In genomic region chr9:124899845-124900244, GRCh38 we compare ENCODE assay signal across 25 cellular contexts. TPM values are rescaled to one million over a fixed set of nuclear protein-coding genes. Genes with fewer than 3 reads are reported as not detected.
DNase-seq lines count a peak whose midpoint lies in the region; ATAC-seq, FAIRE-seq and TF ChIP-seq lines count a peak whose summit lies in the region.
"Had no signal": no experiment of that assay in that cellular context is flagged by ENCODE, and none has a peak within 500 bp of the region (broad histone marks: within the 10 kb centered on the region; RNA-seq: fewer than 3 reads in every experiment).

No MANE protein-coding gene starts in this region.

- no peaks in the 10 kb centered on the region for H3K36me3 ChIP-seq in breast epithelium
- peaks cover 47% of the 10 kb centered on the region for H3K36me3 ChIP-seq in K562 (ENCODE audit: control insufficient read depth, insufficient read depth, low read length)

- ATAC-seq in K562 (peak; percentile 90), HG03460 (IDR thresholded peaks at IDR 0.05; ENCODE audit: unreplicated experiment) (no peak), GM21786 (IDR thresholded peaks at IDR 0.05; ENCODE audit: unreplicated experiment) (no peak)
- ATAC-seq: CD8-positive, alpha-beta T cell had no signal

- no peaks in the 10 kb centered on the region for H3K4me1 ChIP-seq in breast epithelium
- H3K4me1 ChIP-seq in K562 (replicated peaks in 1 of 2; ENCODE audit: control insufficient read depth in 2 of 2, insufficient read depth in 2 of 2, low read length in 2 of 2), result peaks cover 14 to 17% of the 10 kb centered on the region in 2 experiments; a peak in 4 of 5 replicates

- POLR2A ChIA-PET in MCF 10A (lab: Yijun Ruan, JAX), result interaction anchor here (0.5 to 1.1 kb wide), 2 partner anchors 32 to 392 kb away, joined by 3 to 4 read pairs; no protein-coding TSS in a partner anchor
- POLR2A ChIA-PET in K562 (lab: Yijun Ruan, JAX), result interaction anchor here (0.7 to 2.4 kb wide), 7 partner anchors 9 to 146 kb away, joined by 3 to 13 read pairs (median 9); partner anchors contain the start of genes ARPC5L and RPL35

- H3K4me2 ChIP-seq in K562 (ENCODE audit: insufficient read depth, low read length), result peak overlapping the region; percentile 46
- H3K4me2 ChIP-seq: SK-N-SH had no signal

- H4K20me1 ChIP-seq in K562 (replicated peaks; ENCODE audit: control insufficient read depth, insufficient read depth, low read length), result no peaks in the 10 kb centered on the region

- FAIRE-seq in K562 (lab: Jason Lieb, UNC), result peak; percentile 84
- FAIRE-seq: GM18507 had no signal

- H3K27me3 ChIP-seq in breast epithelium (no peaks in the 10 kb centered on the region), K562 (ENCODE audit: control insufficient read depth in 2 of 2, insufficient read depth in 2 of 2, low read length in 2 of 2) (no peaks in the 10 kb centered on the region)

- H3K27me3 Mint-ChIP-seq in MCF 10A (ENCODE audit: insufficient read depth, unreplicated experiment), result no peaks in the 10 kb centered on the region

- DNase-seq in MCF 10A (ENCODE audit: unreplicated experiment) (peak; percentile 11), breast epithelium (ENCODE audit: low spot score in 2 of 2) (no peak), K562 (ENCODE audit: extremely low read depth in 1 of 4, low spot score in 3 of 4) (peak; percentile 46 to 87 (median 62)), epithelial cell of prostate (ENCODE audit: low read depth, low spot score) (peak; percentile 5), NOMO-1 treated with DMSO at 0.1 percent for 48 hours (lab: John Stamatoyannopoulos, UW; ENCODE audit: unreplicated experiment) (no peak), NCI-H446 (lab: John Stamatoyannopoulos, UW) (no peak)
- DNase-seq: AML-193; C1 segment of cervical spinal cord; CD8-positive, alpha-beta T cell; DMS53; GDM1; H7; HFFc6; MV-4-11; NCI-H1694 treated with DMSO at 0.1 percent for 48 hours; NCI-H2081 treated with DMSO at 0.1 percent for 48 hours; NCI-H2171 treated with DMSO at 0.1 percent for 48 hours; NCI-H526 treated with DMSO at 0.1 percent for 48 hours; SHP77 treated with DMSO at 0.1 percent for 48 hours; SK-N-SH had no signal

- BruUV-seq in MCF 10A (replicated peaks; lab: Mats Ljungman, UMichigan) (no TSS peak), K562 (replicated peaks; lab: Mats Ljungman, UMichigan) (no TSS peak)

- TF ChIP-seq EP300 in K562 (IDR thresholded peaks at IDR 0.05; ENCODE audit: low read length), result peak; percentile 45

- H3K9me3 Mint-ChIP-seq in MCF 10A (ENCODE audit: unreplicated experiment), result no peaks in the 10 kb centered on the region
- H3K9me3 Mint-ChIP-seq: CD8-positive, alpha-beta T cell; HFFc6 had no signal

- H3K4me3 Mint-ChIP-seq in MCF 10A (ENCODE audit: unreplicated experiment), result no peak overlapping the region
- H3K4me3 Mint-ChIP-seq: CD8-positive, alpha-beta T cell; HFFc6 had no signal

- TF ChIP-seq POLR2A in breast epithelium (IDR thresholded peaks at IDR 0.05), result no peak
- no peak for TF ChIP-seq POLR2A in K562 (conservative IDR thresholded peaks at IDR 0.05)

- WGBS in K562 (ENCODE audit: insufficient coverage, low coverage, missing lambda C conversion rate), result 11% methylated on average over 8 of the region's 9 CpGs

- H3K4me3 ChIP-seq in breast epithelium (no peak overlapping the region), K562 (no peak overlapping the region)

- in situ Hi-C loops in K562 (cut with MboI), result no loop called here

- H3K36me3 Mint-ChIP-seq in MCF 10A (ENCODE audit: insufficient read depth, unreplicated experiment), result peaks cover 66% of the 10 kb centered on the region

- peak overlapping the region in 1 of 2 experiments; percentile 73; a peak in 2 of 4 replicates for H3K9ac ChIP-seq in K562 (ENCODE audit: insufficient read depth in 1 of 2, low read depth in 2 of 2, low read length in 2 of 2)
- H3K9ac ChIP-seq: SK-N-SH had no signal

- H3K27ac ChIP-seq in breast epithelium (no peak overlapping the region), K562 (ENCODE audit: extremely low read depth, low read depth, low read length) (peak overlapping the region; percentile 2; the same call in 2 of the 3 replicates), epithelial cell of prostate (peak overlapping the region; percentile 79)
- H3K27ac ChIP-seq: 22Rv1 had no signal

- no peak overlapping the region for H3K27ac Mint-ChIP-seq in MCF 10A (ENCODE audit: low read depth, unreplicated experiment)
- H3K27ac Mint-ChIP-seq: CD8-positive, alpha-beta T cell; HFFc6 had no signal

- H2AFZ ChIP-seq in K562 (ENCODE audit: low read depth, low read length), result peak overlapping the region; percentile 42; the same call in 1 of the 2 replicates

- intact Hi-C loops in MCF 10A (cut with micrococcal nuclease) (no loop called here), breast epithelium (cut with DNase I; ENCODE audit: low total_unique reads) (no loop called here), K562 (cut with micrococcal nuclease) (no loop called here)

- TF ChIP-seq RAD21 in K562 (CRISPR knock-in tag; conservative IDR thresholded peaks at IDR 0.05 in 1 of 2, IDR thresholded peaks at IDR 0.05 in 1 of 2), result peak in 1 of 2 experiments; percentile 13; a peak in 1 of 4 replicates

- no peak for TF ChIP-seq CTCF in MCF 10A (IDR thresholded peaks at IDR 0.05; ENCODE audit: unreplicated experiment)
- no peak for TF ChIP-seq CTCF in breast epithelium (IDR thresholded peaks at IDR 0.05)
- TF ChIP-seq CTCF in K562 (IDR thresholded peaks at IDR 0.05 in 2 of 3, conservative IDR thresholded peaks at IDR 0.05 in 1 of 3; ENCODE audit: insufficient read depth in 2 of 3, low read depth in 1 of 3, low read length in 3 of 3), result no peak

- H3K4me1 Mint-ChIP-seq in MCF 10A (ENCODE audit: insufficient read depth, unreplicated experiment), result peaks cover 3% of the 10 kb centered on the region

- H3K9me1 ChIP-seq in K562 (ENCODE audit: control insufficient read depth, insufficient read depth, low read length), result no peaks in the 10 kb centered on the region

- no peaks in the 10 kb centered on the region for H3K79me2 ChIP-seq in K562 (ENCODE audit: control insufficient read depth, insufficient read depth, low read length)

- H3K9me3 ChIP-seq in breast epithelium, result no peaks in the 10 kb centered on the region
- no peaks in the 10 kb centered on the region; the same call in 1 of the 2 replicates for H3K9me3 ChIP-seq in K562 (replicated peaks; ENCODE audit: control insufficient read depth, insufficient read depth, low read depth, low read length)
- H3K9me3 ChIP-seq: SK-N-SH had no signal

- CTCF ChIA-PET in MCF 10A (lab: Yijun Ruan, JAX) (interaction anchor here (1.1 to 1.3 kb wide), 2 partner anchors 12 to 47 kb away, joined by 3 read pairs; no protein-coding TSS in a partner anchor), K562 (lab: Yijun Ruan, JAX; ENCODE audit: low intra/inter-chr PET ratio) (no interaction called here)

RNA-seq across cellular contexts. Expression of gene ARPC5L, which starts 37.9 kb away (rescaled TPM):
- total RNA-seq in MCF 10A (2022) (72.5 and 84.2 TPM in 2 replicates), breast epithelium (10 to 100 TPM; 12.5 to 25.6 (median 22.0) TPM), K562 (2014; rRNA removed) (63.8 and 64.3 TPM in 2 replicates), K562 (2014; rRNA removed; fragmentation: Illumina TruSeq; extraction: Trizol) (56.8 and 63.7 TPM in 2 replicates), K562 (2015; rRNA removed; fragmentation: Illumina TruSeq; extraction: Trizol) (63.9 and 64.1 TPM in 2 replicates), K562 (2021) (58.1 and 65.2 TPM in 2 replicates)
- 58.8 and 69.4 TPM in 2 replicates for total RNA-seq in K562 (2011; cell fraction: chromatin; rRNA removed; ENCODE audit: low replicate concordance)
- 35.7 and 42.4 TPM in 2 replicates for total RNA-seq in K562 (2011; cell fraction: nucleolus; rRNA removed)
- 46.7 and 58.8 TPM in 2 replicates for total RNA-seq in K562 (2011; cell fraction: nucleoplasm; rRNA removed)
- polyA plus RNA-seq in K562 (2011; rRNA removed) (62.9 and 89.7 TPM in 2 replicates), K562 (2014; fragmentation: Illumina TruSeq; extraction: Trizol) (50.7 and 51.8 TPM in 2 replicates), K562 (2014; fragmentation: Nextera tagmentation; extraction: Ambion mirVana) (10 to 100 TPM; 25.4 to 26.3 TPM), K562 (2014; rRNA removed) (111 and 113 TPM in 2 replicates)
- 44.8 TPM in 2 replicates for polyA plus RNA-seq in K562 (2011; cell fraction: cytosol; rRNA removed)
- 26.6 and 32.7 TPM in 2 replicates for polyA plus RNA-seq in K562 (2011; cell fraction: nucleus; rRNA removed)
- polyA plus RNA-seq in K562 (2012), result 58.5 and 69.9 TPM in 2 replicates
- polyA minus RNA-seq in K562 (2011; rRNA and poly(A)+ RNA removed), result 42.7 and 53.5 TPM in 2 replicates
- 15.4 and 22.6 TPM in 2 replicates for polyA minus RNA-seq in K562 (2011; cell fraction: cytosol; rRNA and poly(A)+ RNA removed)
- polyA minus RNA-seq in K562 (2011; cell fraction: nucleus; rRNA and poly(A)+ RNA removed), result 12.3 and 12.5 TPM in 2 replicates

RNA-seq across cellular contexts. Expression of gene RPL35, which starts 38.1 kb away (rescaled TPM):
- total RNA-seq in MCF 10A (2022) (1,966 and 2,009 TPM in 2 replicates), breast epithelium (1,000 to 10,000 TPM; 2,475 to 3,579 (median 2,566) TPM), K562 (2014; rRNA removed) (3,379 and 5,070 TPM in 2 replicates), K562 (2014; rRNA removed; fragmentation: Illumina TruSeq; extraction: Trizol) (1,284 and 1,755 TPM in 2 replicates), K562 (2015; rRNA removed; fragmentation: Illumina TruSeq; extraction: Trizol) (3,383 and 3,546 TPM in 2 replicates), K562 (2021) (2,106 and 2,300 TPM in 2 replicates)
- 82.3 and 233 TPM in 2 replicates for total RNA-seq in K562 (2011; cell fraction: chromatin; rRNA removed; ENCODE audit: low replicate concordance)
- 710 and 759 TPM in 2 replicates for total RNA-seq in K562 (2011; cell fraction: nucleolus; rRNA removed)
- total RNA-seq in K562 (2011; cell fraction: nucleoplasm; rRNA removed), result 556 and 654 TPM in 2 replicates
- polyA plus RNA-seq in K562 (2011; rRNA removed) (2,343 and 2,530 TPM in 2 replicates), K562 (2014; fragmentation: Illumina TruSeq; extraction: Trizol) (3,405 and 3,414 TPM in 2 replicates), K562 (2014; fragmentation: Nextera tagmentation; extraction: Ambion mirVana) (1,000 to 10,000 TPM; 4,709 to 5,101 TPM), K562 (2014; rRNA removed) (4,604 and 5,028 TPM in 2 replicates)
- polyA plus RNA-seq in K562 (2011; cell fraction: cytosol; rRNA removed), result 2,634 and 3,242 TPM in 2 replicates
- 2,032 and 2,780 TPM in 2 replicates for polyA plus RNA-seq in K562 (2011; cell fraction: nucleus; rRNA removed)
- 2,776 and 4,833 TPM in 2 replicates for polyA plus RNA-seq in K562 (2012)
- polyA minus RNA-seq in K562 (2011; rRNA and poly(A)+ RNA removed), result 286 and 426 TPM in 2 replicates
- 256 and 334 TPM in 2 replicates for polyA minus RNA-seq in K562 (2011; cell fraction: cytosol; rRNA and poly(A)+ RNA removed)
- polyA minus RNA-seq in K562 (2011; cell fraction: nucleus; rRNA and poly(A)+ RNA removed), result 214 and 338 TPM in 2 replicates

RNA-seq across cellular contexts. Expression of gene GOLGA1, which starts 41.0 kb away (rescaled TPM):
- total RNA-seq in MCF 10A (2022), result 22.8 and 29.9 TPM in 2 replicates
- total RNA-seq in breast epithelium, result 10 to 100 TPM; 20.6 to 23.0 (median 21.1) TPM
- 51.0 and 72.8 TPM in 2 replicates for total RNA-seq in K562 (2011; cell fraction: chromatin; rRNA removed; ENCODE audit: low replicate concordance)
- total RNA-seq in K562 (2011; cell fraction: nucleolus; rRNA removed), result 14.2 and 14.7 TPM in 2 replicates
- 34.2 and 46.8 TPM in 2 replicates for total RNA-seq in K562 (2011; cell fraction: nucleoplasm; rRNA removed)
- 8.5 and 9.6 TPM in 2 replicates for total RNA-seq in K562 (2014; rRNA removed)
- 7.3 and 10.2 TPM in 2 replicates for total RNA-seq in K562 (2014; rRNA removed; fragmentation: Illumina TruSeq; extraction: Trizol)
- 7.4 and 7.9 TPM in 2 replicates for total RNA-seq in K562 (2015; rRNA removed; fragmentation: Illumina TruSeq; extraction: Trizol)
- 9.5 and 10.5 TPM in 2 replicates for total RNA-seq in K562 (2021)
- polyA plus RNA-seq in K562 (2011; rRNA removed), result 15.9 and 18.9 TPM in 2 replicates
- polyA plus RNA-seq in K562 (2011; cell fraction: cytosol; rRNA removed), result 7.2 and 10.9 TPM in 2 replicates
- 54.3 and 62.6 TPM in 2 replicates for polyA plus RNA-seq in K562 (2011; cell fraction: nucleus; rRNA removed)
- polyA plus RNA-seq in K562 (2012), result 4.6 and 9.1 TPM in 2 replicates
- 6.6 and 8.5 TPM in 2 replicates for polyA plus RNA-seq in K562 (2014; fragmentation: Illumina TruSeq; extraction: Trizol)
- polyA plus RNA-seq in K562 (2014; fragmentation: Nextera tagmentation; extraction: Ambion mirVana), result 1 to 10 TPM; 2.9 to 3.9 TPM
- polyA plus RNA-seq in K562 (2014; rRNA removed), result 11.0 and 11.8 TPM in 2 replicates
- polyA minus RNA-seq in K562 (2011; rRNA and poly(A)+ RNA removed), result 24.1 and 24.7 TPM in 2 replicates
- polyA minus RNA-seq in K562 (2011; cell fraction: cytosol; rRNA and poly(A)+ RNA removed), result 2.7 and 8.6 TPM in 2 replicates
- polyA minus RNA-seq in K562 (2011; cell fraction: nucleus; rRNA and poly(A)+ RNA removed), result 10.9 and 15.9 TPM in 2 replicates

RNA-seq across cellular contexts. Expression of gene WDR38, which starts 46.6 kb away (rescaled TPM):
- total RNA-seq in MCF 10A (2022) (not detected in 2 replicates), breast epithelium (under 1 TPM in 1 of 3 donors, not detected in 2; 0.33 TPM), K562 (2014; rRNA removed) (not detected in 2 replicates), K562 (2014; rRNA removed; fragmentation: Illumina TruSeq; extraction: Trizol) (not detected in 2 replicates), K562 (2015; rRNA removed; fragmentation: Illumina TruSeq; extraction: Trizol) (not detected in 2 replicates), K562 (2021) (not detected in 2 replicates)
- total RNA-seq in K562 (2011; cell fraction: chromatin; rRNA removed; ENCODE audit: low replicate concordance), result not detected in 2 replicates
- not detected in 2 replicates for total RNA-seq in K562 (2011; cell fraction: nucleolus; rRNA removed)
- total RNA-seq in K562 (2011; cell fraction: nucleoplasm; rRNA removed), result not detected in 2 replicates
- polyA plus RNA-seq in K562 (2011; rRNA removed) (not detected in 2 replicates), K562 (2014; fragmentation: Illumina TruSeq; extraction: Trizol) (not detected in 2 replicates), K562 (2014; fragmentation: Nextera tagmentation; extraction: Ambion mirVana) (not detected), K562 (2014; rRNA removed) (not detected in 2 replicates)
- polyA plus RNA-seq in K562 (2011; cell fraction: cytosol; rRNA removed), result not detected in 2 replicates
- polyA plus RNA-seq in K562 (2011; cell fraction: nucleus; rRNA removed), result not detected in 2 replicates
- 0.05 TPM in 1 of 2 replicates, not detected in the other for polyA plus RNA-seq in K562 (2012)
- polyA minus RNA-seq in K562 (2011; rRNA and poly(A)+ RNA removed), result not detected in 2 replicates
- not detected in 2 replicates for polyA minus RNA-seq in K562 (2011; cell fraction: cytosol; rRNA and poly(A)+ RNA removed)
- not detected in 2 replicates for polyA minus RNA-seq in K562 (2011; cell fraction: nucleus; rRNA and poly(A)+ RNA removed)
- total RNA-seq: CD8-positive, alpha-beta T cell; H7; HFFc6; HT-29 had no signal
- polyA plus RNA-seq: SK-N-SH had no signal

Comparison
In these comparisons a context has a peak if more than half of its experiments do, and no peak if none do; other contexts are left out.
1. DNase-seq: peak in MCF 10A (single experiment), K562 (4 of 4) and epithelial cell of prostate (single experiment); none in breast epithelium (0 of 2), NOMO-1 treated with DMSO at 0.1 percent for 48 hours (single experiment) and NCI-H446 (0 of 2).
2. H3K27ac ChIP-seq: peak in K562 (single experiment) and epithelial cell of prostate (single experiment); none in breast epithelium (0 of 2).